Comparison of ENCODE assay signal across 1 cellular context in the genomic region with DNA sequence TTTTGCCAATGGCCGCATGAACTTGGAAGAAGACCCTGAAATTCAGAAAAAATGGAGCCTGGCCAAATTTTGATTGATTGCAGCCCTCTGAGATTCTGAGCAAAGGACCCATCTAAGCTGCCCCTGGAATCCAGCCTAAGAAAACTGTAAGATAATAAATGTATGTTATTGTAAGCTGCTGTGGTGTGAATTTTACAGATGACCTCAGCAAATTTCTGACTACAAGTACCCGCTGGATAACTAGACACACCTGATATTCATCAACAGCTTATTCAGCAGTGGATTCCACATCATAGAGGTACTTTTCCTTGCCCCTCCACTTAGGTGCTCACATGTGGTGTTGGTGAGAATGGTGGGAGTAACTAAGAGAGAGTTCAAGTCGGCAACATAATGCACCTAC.
TF ChIP-seq lines count a peak whose summit lies in the region.

No MANE protein-coding gene starts in this region.

TF ChIP-seq in GM23338, 12 proteins besides CTCF, POLR2A, EP300 and RAD21 (continued from another document):
- TF ChIP-seq REST (IDR thresholded peaks at IDR 0.05; ENCODE audit: unreplicated experiment) (no peak), ZNF331 (CRISPR knock-in tag; IDR thresholded peaks at IDR 0.05; ENCODE audit: low read depth) (no peak), JUNB (IDR thresholded peaks at IDR 0.05; ENCODE audit: unreplicated experiment) (no peak), EZH2 (IDR thresholded peaks at IDR 0.05; ENCODE audit: low read depth, unreplicated experiment) (no peak), STAT1 (IDR thresholded peaks at IDR 0.05; ENCODE audit: unreplicated experiment) (no peak), EZH2phosphoT487 (IDR thresholded peaks at IDR 0.05; ENCODE audit: unreplicated experiment) (no peak), CREB1 (CRISPR knock-in tag; IDR thresholded peaks at IDR 0.05; ENCODE audit: low read depth) (no peak), POLR2AphosphoS5 (IDR thresholded peaks at IDR 0.05; ENCODE audit: low read depth) (no peak)
TF ChIP-seq in GM23338: peak in this region for 0.
